Comparison of ENCODE assay signal across 12 cellular contexts in the genomic region with DNA sequence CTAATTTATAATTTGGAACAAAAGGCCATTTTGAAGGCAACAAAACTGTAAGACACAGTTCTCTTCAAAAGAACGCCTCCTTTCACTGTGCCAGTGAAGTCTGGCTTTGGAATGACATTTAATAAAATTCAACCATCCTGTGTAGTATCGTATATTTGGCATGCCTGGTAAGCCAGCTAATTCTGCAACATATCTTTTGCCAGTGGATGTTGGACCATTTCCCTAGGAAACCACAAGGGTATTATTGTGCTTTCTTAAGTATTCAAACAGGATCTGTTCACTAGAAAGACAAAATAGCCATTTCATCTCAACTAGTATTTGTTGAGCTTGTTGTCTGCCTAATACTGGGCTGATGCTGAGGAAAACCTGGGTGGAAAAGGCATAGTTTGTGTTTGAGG.
DNase-seq lines count a peak whose midpoint lies in the region; ATAC-seq and TF ChIP-seq lines count a peak whose summit lies in the region.
"Had no signal": no experiment of that assay in that cellular context is flagged by ENCODE, and none has a peak within 500 bp of the region (broad histone marks: within the 10 kb centered on the region; RNA-seq: fewer than 3 reads in every experiment).

No MANE protein-coding gene starts in this region.

- H3K27me3 Mint-ChIP-seq in CD4-positive, alpha-beta T cell, result no peaks in the 10 kb centered on the region
- H3K27me3 Mint-ChIP-seq in activated CD8-positive, alpha-beta T cell treated with anti-CD3 and anti-CD28 coated beads, Interleukin-2, amount 10 ng/mL, durations not matched to agents 7 days and 5 days (ENCODE audit: low read depth), result no peaks in the 10 kb centered on the region
- H3K27me3 Mint-ChIP-seq: activated CD4-positive, alpha-beta T cell treated with anti-CD3 and anti-CD28 coated beads, Interleukin-2, amount 10 ng/mL, durations not matched to agents 7 days and 5 days; dendritic cell treated with granulocyte-macrophage colony-stimulating factor and Interleukin-4, amounts not matched to agents 40 ng/mL and 50 ng/mL, for 4 days had no signal

- TF ChIP-seq RAD21 in SK-N-SH (IDR thresholded peaks at IDR 0.05; ENCODE audit: low read length), result no peak

- peaks cover 25% of the 10 kb centered on the region for H3K36me3 Mint-ChIP-seq in CD4-positive, alpha-beta T cell (ENCODE audit: low read depth)
- H3K36me3 Mint-ChIP-seq in activated CD8-positive, alpha-beta T cell treated with anti-CD3 and anti-CD28 coated beads, Interleukin-2, amount 10 ng/mL, durations not matched to agents 7 days and 5 days (ENCODE audit: low read depth), result peaks cover 7% of the 10 kb centered on the region

- no peak overlapping the region for H3K27ac ChIP-seq in CD4-positive, alpha-beta T cell (ENCODE audit: low read depth, low read length)
- H3K27ac ChIP-seq in SK-N-SH (ENCODE audit: low read depth in 2 of 2, low read length in 1 of 2), result no peak overlapping the region
- H3K27ac ChIP-seq in prostate gland, result peak overlapping the region in 1 of 2 donors; percentile 52

- H3K79me2 ChIP-seq in SK-N-SH (ENCODE audit: insufficient read depth), result no peaks in the 10 kb centered on the region

- no peaks in the 10 kb centered on the region for H3K9me2 ChIP-seq in SK-N-SH

- H4K20me1 ChIP-seq in SK-N-SH (ENCODE audit: insufficient read depth), result no peaks in the 10 kb centered on the region

- no peaks in the 10 kb centered on the region for H3K9me3 Mint-ChIP-seq in CD4-positive, alpha-beta T cell
- no peaks in the 10 kb centered on the region for H3K9me3 Mint-ChIP-seq in activated CD8-positive, alpha-beta T cell treated with anti-CD3 and anti-CD28 coated beads, Interleukin-2, amount 10 ng/mL, durations not matched to agents 7 days and 5 days (ENCODE audit: insufficient read depth)
- H3K9me3 Mint-ChIP-seq: activated CD4-positive, alpha-beta T cell treated with anti-CD3 and anti-CD28 coated beads, Interleukin-2, amount 10 ng/mL, durations not matched to agents 7 days and 5 days; activated T-helper 2 cell treated with anti-CD3 and anti-CD28 coated beads, Interferon-gamma antibody, Interleukin-2, Interleukin-4, amounts not matched to agents 10 μg/mL and 5 μg/mL and 100 μg/mL, durations not matched to agents 14 hours and 24 hours and 36 hours; dendritic cell treated with granulocyte-macrophage colony-stimulating factor and Interleukin-4, amounts not matched to agents 40 ng/mL and 50 ng/mL, for 4 days had no signal

- H3K4me2 ChIP-seq in SK-N-SH, result no peak overlapping the region

- intact Hi-C loops in CD4-positive, alpha-beta T cell (cut with DNase I, micrococcal nuclease), result loop anchor here in 1 of 2 experiments (5.0 kb wide), 1 partner anchor 42 kb away; no protein-coding TSS in a partner anchor
- intact Hi-C loops in prostate gland (cut with DNase I), result no loop called here

- no peak for ATAC-seq in CD4-positive, alpha-beta T cell (ENCODE audit: poor library complexity)
- ATAC-seq in activated CD8-positive, alpha-beta T cell treated with anti-CD3 and anti-CD28 coated beads, Interleukin-2, amount 10 ng/mL, durations not matched to agents 7 days and 5 days, result no peak
- ATAC-seq in HG03097 (IDR thresholded peaks at IDR 0.05; ENCODE audit: low FRiP score, unreplicated experiment), result no peak
- ATAC-seq: left lobe of liver had no signal

- no peaks in the 10 kb centered on the region for H3K9me3 ChIP-seq in CD4-positive, alpha-beta T cell (ENCODE audit: control insufficient read depth, low read length)
- H3K9me3 ChIP-seq in SK-N-SH (no peaks in the 10 kb centered on the region), prostate gland (no peaks in the 10 kb centered on the region), HAP-1 (no peaks in the 10 kb centered on the region)

- H3K36me3 ChIP-seq in SK-N-SH (replicated peaks in 1 of 2; ENCODE audit: control insufficient read depth in 1 of 2, insufficient read depth in 2 of 2, low read length in 1 of 2) (no peaks in the 10 kb centered on the region), prostate gland (no peaks in the 10 kb centered on the region), HAP-1 (replicated peaks) (0 out of 2 replicates have a peak, but pooled peaks cover 2% of the 10 kb centered on the region)

- H3K4me3 ChIP-seq in SK-N-SH (ENCODE audit: low read depth in 2 of 2, low read length in 1 of 2), result no peak overlapping the region
- no peak overlapping the region for H3K4me3 ChIP-seq in prostate gland
- H3K4me3 ChIP-seq in HAP-1, result no peak overlapping the region

- POLR2A ChIA-PET in CD4-positive, alpha-beta T cell (lab: Charles Lee), result interaction anchor here (1.3 kb wide), 1 partner anchor 10 kb away, joined by 3 read pairs; no protein-coding TSS in a partner anchor
- POLR2A ChIA-PET in SK-N-SH (lab: Yijun Ruan, JAX), result no interaction called here
- POLR2A ChIA-PET in activated CD8-positive, alpha-beta T cell treated with anti-CD3 and anti-CD28 coated beads, Interleukin-2, amount 10 ng/mL, durations not matched to agents 7 days and 5 days (lab: Charles Lee), result no interaction called here

- peak overlapping the region; percentile 59 for H3K27ac Mint-ChIP-seq in CD4-positive, alpha-beta T cell
- H3K27ac Mint-ChIP-seq in activated CD8-positive, alpha-beta T cell treated with anti-CD3 and anti-CD28 coated beads, Interleukin-2, amount 10 ng/mL, durations not matched to agents 7 days and 5 days, result no peak overlapping the region
- H3K27ac Mint-ChIP-seq: activated CD4-positive, alpha-beta T cell treated with anti-CD3 and anti-CD28 coated beads, Interleukin-2, amount 10 ng/mL, durations not matched to agents 7 days and 5 days; activated T-helper 2 cell treated with anti-CD3 and anti-CD28 coated beads, Interferon-gamma antibody, Interleukin-2, Interleukin-4, amounts not matched to agents 10 μg/mL and 5 μg/mL and 100 μg/mL, durations not matched to agents 14 hours and 24 hours and 36 hours; dendritic cell treated with granulocyte-macrophage colony-stimulating factor and Interleukin-4, amounts not matched to agents 40 ng/mL and 50 ng/mL, for 4 days had no signal

- in situ Hi-C loops in HAP-1 (cut with MboI; ENCODE audit: low sequenced_read_pairs), result no loop called here

- TF ChIP-seq CTCF in CD4-positive, alpha-beta T cell (IDR thresholded peaks at IDR 0.05), result no peak
- TF ChIP-seq CTCF in SK-N-SH (IDR thresholded peaks at IDR 0.05) (no peak), prostate gland (IDR thresholded peaks at IDR 0.05) (peak in 1 of 4 experiments; percentile 12)

- no peak for TF ChIP-seq EP300 in SK-N-SH (IDR thresholded peaks at IDR 0.05; ENCODE audit: borderline replicate concordance in 1 of 2, low read depth in 1 of 2, low read length in 1 of 2)

- H3K27me3 ChIP-seq in CD4-positive, alpha-beta T cell (ENCODE audit: control insufficient read depth, insufficient read depth, low read length), result no peaks in the 10 kb centered on the region
- H3K27me3 ChIP-seq in SK-N-SH (ENCODE audit: insufficient read depth) (no peaks in the 10 kb centered on the region), prostate gland (replicated peaks; ENCODE audit: insufficient read depth) (no peaks in the 10 kb centered on the region), HAP-1 (ENCODE audit: low read depth) (no peaks in the 10 kb centered on the region)

- TF ChIP-seq POLR2A in prostate gland (IDR thresholded peaks at IDR 0.05), result no peak

- H2AFZ ChIP-seq in SK-N-SH (ENCODE audit: low read depth), result no peak overlapping the region

- H3F3A ChIP-seq in SK-N-SH (replicated peaks; ENCODE audit: insufficient read depth), result no peaks in the 10 kb centered on the region

- CTCF ChIA-PET in CD4-positive, alpha-beta T cell (lab: Charles Lee), result no interaction called here
- CTCF ChIA-PET in SK-N-SH (lab: Yijun Ruan, JAX), result interaction anchor here (1.3 kb wide), 1 partner anchor 10 kb away, joined by 4 read pairs; no protein-coding TSS in a partner anchor
- CTCF ChIA-PET in activated CD8-positive, alpha-beta T cell treated with anti-CD3 and anti-CD28 coated beads, Interleukin-2, amount 10 ng/mL, durations not matched to agents 7 days and 5 days (lab: Charles Lee), result no interaction called here

- H3K4me3 Mint-ChIP-seq in CD4-positive, alpha-beta T cell, result no peak overlapping the region
- H3K4me3 Mint-ChIP-seq in activated CD8-positive, alpha-beta T cell treated with anti-CD3 and anti-CD28 coated beads, Interleukin-2, amount 10 ng/mL, durations not matched to agents 7 days and 5 days, result no peak overlapping the region
- H3K4me3 Mint-ChIP-seq: activated CD4-positive, alpha-beta T cell treated with anti-CD3 and anti-CD28 coated beads, Interleukin-2, amount 10 ng/mL, durations not matched to agents 7 days and 5 days; dendritic cell treated with granulocyte-macrophage colony-stimulating factor and Interleukin-4, amounts not matched to agents 40 ng/mL and 50 ng/mL, for 4 days had no signal

- H3K4me1 ChIP-seq in SK-N-SH (ENCODE audit: control insufficient read depth in 1 of 2, insufficient read depth in 2 of 2, low read depth in 1 of 2, low read length in 1 of 2) (peaks cover 0 to 3% of the 10 kb centered on the region in 2 experiments; a peak in 1 of 4 replicates), prostate gland (replicated peaks) (no peaks in the 10 kb centered on the region), HAP-1 (peaks cover 2% of the 10 kb centered on the region; the same call in 1 of the 2 replicates)

- 77% methylated on average over 2 of the region's 2 CpGs for WGBS in SK-N-SH (ENCODE audit: low lambda C conversion rate)
- WGBS in prostate gland, result 40% methylated on average over 2 of the region's 2 CpGs

- no peak overlapping the region for H3K9ac ChIP-seq in SK-N-SH

- DNase-seq in CD4-positive, alpha-beta T cell, result no peak
- DNase-seq in SK-N-SH, result no peak
- peak; percentile 44 for DNase-seq in epidermal melanocyte (ENCODE audit: insufficient read length, low spot score)
- DNase-seq in prostate gland (ENCODE audit: low spot score), result peak; percentile 48
- DNase-seq in HAP-1 (ENCODE audit: low spot score in 2 of 2), result no peak
- no peak for DNase-seq in activated CD8-positive, alpha-beta T cell treated with anti-CD3 and anti-CD28 coated beads, Interleukin-2, amount 10 ng/mL, durations not matched to agents 7 days and 5 days
- DNase-seq in NCI-H2081 treated with DMSO at 0.1 percent for 48 hours (lab: John Stamatoyannopoulos, UW), result no peak
- DNase-seq: activated CD4-positive, alpha-beta T cell treated with anti-CD3 and anti-CD28 coated beads, Interleukin-2, amount 10 ng/mL, durations not matched to agents 7 days and 5 days had no signal

- H3K4me1 Mint-ChIP-seq in CD4-positive, alpha-beta T cell (ENCODE audit: low read depth), result peaks cover 7% of the 10 kb centered on the region
- H3K4me1 Mint-ChIP-seq in activated CD8-positive, alpha-beta T cell treated with anti-CD3 and anti-CD28 coated beads, Interleukin-2, amount 10 ng/mL, durations not matched to agents 7 days and 5 days (ENCODE audit: low read depth), result no peaks in the 10 kb centered on the region
- H3K4me1 Mint-ChIP-seq: activated CD4-positive, alpha-beta T cell treated with anti-CD3 and anti-CD28 coated beads, Interleukin-2, amount 10 ng/mL, durations not matched to agents 7 days and 5 days had no signal

TF ChIP-seq in SK-N-SH, 30 proteins besides CTCF, POLR2A, EP300 and RAD21 (continues in another document):
- TF ChIP-seq TCF12 (IDR thresholded peaks at IDR 0.05), result peak; percentile 62

Comparison
In these comparisons a context has a peak if more than half of its experiments do, and no peak if none do; other contexts are left out.
1. DNase-seq: peak in epidermal melanocyte (single experiment) and prostate gland (single experiment); none in CD4-positive, alpha-beta T cell (0 of 10), SK-N-SH (single experiment), HAP-1 (0 of 2), activated CD8-positive, alpha-beta T cell treated with anti-CD3 and anti-CD28 coated beads, Interleukin-2, amount 10 ng/mL, durations not matched to agents 7 days and 5 days (single experiment) and NCI-H2081 treated with DMSO at 0.1 percent for 48 hours (single experiment).